In genomic region chr12:42589465-42590323, GRCh38 we compare ENCODE assay signal across 9 cellular contexts. TPM values are rescaled to one million over a fixed set of nuclear protein-coding genes. Genes with fewer than 3 reads are reported as not detected.
DNase-seq lines count a peak whose midpoint lies in the region; ATAC-seq, FAIRE-seq and TF ChIP-seq lines count a peak whose summit lies in the region.
"Had no signal": no experiment of that assay in that cellular context is flagged by ENCODE, and none has a peak within 500 bp of the region (broad histone marks: within the 10 kb centered on the region; RNA-seq: fewer than 3 reads in every experiment).

TSS of gene PRICKLE1 (minus strand) at chr12:42589746. CDS start at chr12:42472516, 117,230 bp downstream.

- H3K9me2 ChIP-seq in DOHH2 (replicated peaks; ENCODE audit: control insufficient read depth, low read length): no peaks in the 10 kb centered on the region

- H4K20me1 ChIP-seq in DOHH2 (ENCODE audit: control insufficient read depth, insufficient read depth, low read depth, low read length): no peaks in the 10 kb centered on the region
- H4K20me1 ChIP-seq in H1 (replicated peaks in 1 of 2; ENCODE audit: control insufficient read depth in 1 of 2, insufficient read depth in 2 of 2, low read length in 2 of 2): peaks cover 0 to 1% of the 10 kb centered on the region in 2 experiments

- CTCF ChIA-PET in T-cell (lab: Charles Lee): no interaction called here
- CTCF ChIA-PET in H1 (lab: Charles Lee; ENCODE audit: partially characterized antibody): interaction anchor here (1.1 to 1.9 kb wide), 3 partner anchors 10 to 749 kb away, joined by 3 to 5 read pairs (median 4); no protein-coding TSS in a partner anchor

- H3K9me3 ChIP-seq in DOHH2 (ENCODE audit: control insufficient read depth, insufficient read depth, low read length): no peaks in the 10 kb centered on the region
- H3K9me3 ChIP-seq in H1 (ENCODE audit: insufficient read depth in 2 of 2, low read depth in 1 of 2, low read length in 1 of 2): no peaks in the 10 kb centered on the region
- no peaks in the 10 kb centered on the region for H3K9me3 ChIP-seq in stomach

- no peaks in the 10 kb centered on the region for H3F3A ChIP-seq in DOHH2 (ENCODE audit: control insufficient read depth, insufficient read depth)

- peak within 1 kb of the TSS; percentile 26 for H3K18ac ChIP-seq in H1 (ENCODE audit: extremely low read depth, low read length)

- no peak within 1 kb of the TSS for H2BK20ac ChIP-seq in H1 (ENCODE audit: low read length)

- no peak; a peak in 1 of 4 replicates for TF ChIP-seq RAD21 in H1 (IDR thresholded peaks at IDR 0.05 in 1 of 2, conservative IDR thresholded peaks at IDR 0.05 in 1 of 2; ENCODE audit: low read depth in 2 of 2, low read length in 2 of 2)

- H2BK5ac ChIP-seq in H1 (ENCODE audit: low read depth, low read length): no peak within 1 kb of the TSS

- intact Hi-C loops in stomach (cut with DNase I; ENCODE audit: low total_unique reads): no loop called here

- peaks cover 6% of the 10 kb centered on the region for H3K23me2 ChIP-seq in H1 (ENCODE audit: low read depth, low read length)

- H3K9me3 Mint-ChIP-seq in T-cell (no peaks in the 10 kb centered on the region), memory B cell (no peaks in the 10 kb centered on the region)

- TF ChIP-seq POLR2A in H1 (IDR thresholded peaks at IDR 0.05; ENCODE audit: control extremely low read depth in 1 of 2, low read depth in 2 of 2, low read length in 2 of 2) (no peak), stomach (IDR thresholded peaks at IDR 0.05) (no peak)

- H3K9ac ChIP-seq in H1 (replicated peaks in 1 of 4; ENCODE audit: extremely low read depth in 1 of 4, low read depth in 3 of 4, low read length in 3 of 4): peak within 1 kb of the TSS; percentile 15 to 52 (median 30); a peak in 5 of 7 replicates

- ATAC-seq in HG03558 (IDR thresholded peaks at IDR 0.05; ENCODE audit: extremely low read depth, unreplicated experiment) (peak; percentile 49), T-cell (replicated peaks in 1 of 4) (peak; percentile 48 to 62 (median 54)), memory B cell (ENCODE audit: low read depth) (peak; percentile 83), HG03469 (IDR thresholded peaks at IDR 0.05; ENCODE audit: unreplicated experiment) (no peak)

- peaks cover 55% of the 10 kb centered on the region for H3K27me3 ChIP-seq in DOHH2 (ENCODE audit: control insufficient read depth, low read length)
- H3K27me3 ChIP-seq in H1 (replicated peaks in 1 of 4; ENCODE audit: control insufficient read depth in 3 of 4, extremely low read depth in 1 of 4, insufficient read depth in 3 of 4, low read length in 3 of 4): peaks cover 2 to 40% (median 30%) of the 10 kb centered on the region in 4 experiments
- peaks cover 0 to 28% (median 5%) of the 10 kb centered on the region in 3 donors for H3K27me3 ChIP-seq in stomach

- H3K79me1 ChIP-seq in H1 (ENCODE audit: low read depth, low read length): no peaks in the 10 kb centered on the region

- 0 out of 2 replicates have a peak within 1 kb of the TSS, but pooled peaks have one; percentile 20 for H2BK12ac ChIP-seq in H1 (ENCODE audit: low read depth, low read length)

- H3K4me1 ChIP-seq in DOHH2 (ENCODE audit: control insufficient read depth, low read length) (peaks cover 10% of the 10 kb centered on the region), H1 (replicated peaks in 1 of 4; ENCODE audit: control insufficient read depth in 3 of 4, insufficient read depth in 4 of 4, low read length in 3 of 4) (peaks cover 0 to 5% (median 3%) of the 10 kb centered on the region in 4 experiments; a peak in 3 of 7 replicates), stomach (peaks cover 19 to 56% (median 38%) of the 10 kb centered on the region in 4 donors)

- H4K5ac ChIP-seq in H1 (ENCODE audit: insufficient read length, low read depth, low read length): no peak within 1 kb of the TSS

- H3K27ac ChIP-seq in DOHH2 (ENCODE audit: low read depth, low read length): no peak within 1 kb of the TSS
- no peak within 1 kb of the TSS for H3K27ac ChIP-seq in H1 (ENCODE audit: low read depth, low read length)
- H3K27ac ChIP-seq in stomach: peak within 1 kb of the TSS; percentile 37 to 78 (median 73)

- no peak within 1 kb of the TSS for H3K23ac ChIP-seq in H1 (ENCODE audit: insufficient read length)

- no peak within 1 kb of the TSS for H3K4ac ChIP-seq in H1 (replicated peaks; ENCODE audit: insufficient read length, low read depth, low read length)

- H3K56ac ChIP-seq in H1 (replicated peaks; ENCODE audit: insufficient read length, low read depth, low read length): no peak within 1 kb of the TSS

- H2BK120ac ChIP-seq in H1 (replicated peaks; ENCODE audit: low read depth, low read length): no peak within 1 kb of the TSS

- TF ChIP-seq CTCF in DOHH2 (IDR thresholded peaks at IDR 0.05; ENCODE audit: low read depth, low read length, poor library complexity, severe bottlenecking) (no peak), GM20000 (IDR thresholded peaks at IDR 0.05; ENCODE audit: extremely low read depth, missing control alignments) (no peak), H1 (IDR thresholded peaks at IDR 0.05; ENCODE audit: control extremely low read depth in 1 of 3, insufficient read depth in 1 of 3, low read depth in 1 of 3, low read length in 3 of 3) (no peak), stomach (IDR thresholded peaks at IDR 0.05) (no peak)

- H4K8ac ChIP-seq in H1 (ENCODE audit: extremely low read depth, insufficient read depth, low read length): peak within 1 kb of the TSS; percentile 45

- peak within 1 kb of the TSS; percentile 73 for H3K4me2 ChIP-seq in DOHH2 (ENCODE audit: low read length)
- H3K4me2 ChIP-seq in H1 (ENCODE audit: insufficient read depth in 1 of 2, low read depth in 2 of 2, low read length in 2 of 2): peak within 1 kb of the TSS; percentile 80 to 99

- no peak within 1 kb of the TSS for H4K91ac ChIP-seq in H1 (replicated peaks; ENCODE audit: insufficient read length, low read length)

- no peak for FAIRE-seq in H1 (lab: Jason Lieb, UNC)

- H2AK5ac ChIP-seq in H1 (ENCODE audit: low read depth, low read length): no peak within 1 kb of the TSS

- H3K36me3 ChIP-seq in DOHH2 (ENCODE audit: control insufficient read depth, low read length) (no peaks in the 10 kb centered on the region), H1 (ENCODE audit: control insufficient read depth in 2 of 4, insufficient read depth in 4 of 4, low read length in 3 of 4) (no peaks in the 10 kb centered on the region), stomach (no peaks in the 10 kb centered on the region)

- DNase-seq in GM20000 (ENCODE audit: low spot score) (peak; percentile 85), T-cell (peak in 1 of 34 experiments; percentile 6), H1 (ENCODE audit: low read depth in 1 of 2, low spot score in 2 of 2) (peak in 1 of 2 experiments; percentile 70), memory B cell (ENCODE audit: low spot score in 2 of 2) (peak; percentile 40 to 73), stomach (peak; percentile 47)

- no peak within 1 kb of the TSS for H3K14ac ChIP-seq in H1 (ENCODE audit: insufficient read length)

- H3K27ac Mint-ChIP-seq in T-cell: no peak within 1 kb of the TSS
- no peak within 1 kb of the TSS for H3K27ac Mint-ChIP-seq in memory B cell

- 1% methylated on average over 48 of the region's 107 CpGs; no CpG with 5 or more reads in 1 of the 2 experiments for WGBS in H1 (ENCODE audit: extremely low coverage in 1 of 2, insufficient coverage in 1 of 2, insufficient read length in 1 of 2, insufficient replicate concordance in 2 of 2, low coverage in 1 of 2, low lambda C conversion rate in 2 of 2, missing lambda C conversion rate in 1 of 2), 2 experiments
- 0 to 1% (median 1%) methylated on average over 40 to 107 of the region's 107 CpGs for WGBS in stomach, 5 donors

- peak within 1 kb of the TSS; percentile 70 to 72 (median 70) for H3K4me3 Mint-ChIP-seq in T-cell
- peak within 1 kb of the TSS; percentile 83 for H3K4me3 Mint-ChIP-seq in memory B cell

- peaks cover 13 to 23% (median 16%) of the 10 kb centered on the region in 3 donors for H3K4me1 Mint-ChIP-seq in T-cell
- peaks cover 9% of the 10 kb centered on the region for H3K4me1 Mint-ChIP-seq in memory B cell

- H3K36me3 Mint-ChIP-seq in T-cell (no peaks in the 10 kb centered on the region), memory B cell (no peaks in the 10 kb centered on the region)

- H3K27me3 Mint-ChIP-seq in T-cell (peaks cover 57 to 61% of the 10 kb centered on the region in 2 donors), memory B cell (peaks cover 4% of the 10 kb centered on the region)

- no peak within 1 kb of the TSS for H2BK15ac ChIP-seq in H1 (ENCODE audit: low read length)

- no peaks in the 10 kb centered on the region for H3K79me2 ChIP-seq in DOHH2 (ENCODE audit: control insufficient read depth, low read length)
- no peaks in the 10 kb centered on the region for H3K79me2 ChIP-seq in H1 (ENCODE audit: control insufficient read depth in 1 of 2, insufficient read depth in 2 of 2, low read length in 2 of 2)

- peak within 1 kb of the TSS; percentile 95 for H2AFZ ChIP-seq in H1 (ENCODE audit: low read length)

- POLR2A ChIA-PET in T-cell (lab: Charles Lee): no interaction called here
- POLR2A ChIA-PET in H1 (lab: Charles Lee; ENCODE audit: partially characterized antibody): interaction anchor here (1.6 kb wide), 1 partner anchor 106 kb away, joined by 7 read pairs; no protein-coding TSS in a partner anchor

- H3K4me3 ChIP-seq in DOHH2 (ENCODE audit: low read length) (peak within 1 kb of the TSS; percentile 58), H1 (ENCODE audit: extremely low read depth in 1 of 4, insufficient read depth in 2 of 4, low read depth in 3 of 4, low read length in 4 of 4) (peak within 1 kb of the TSS; percentile 57 to 85 (median 70)), stomach (peak within 1 kb of the TSS; percentile 64 to 98 (median 80))

- TF ChIP-seq EP300 in H1 (IDR thresholded peaks at IDR 0.05; ENCODE audit: borderline replicate concordance in 1 of 2, low read depth in 2 of 2, low read length in 2 of 2): no peak
- TF ChIP-seq EP300 in stomach (IDR thresholded peaks at IDR 0.05): no peak

TF ChIP-seq in H1, 55 proteins besides CTCF, POLR2A, EP300 and RAD21 (continues in another document):
- TF ChIP-seq SP2 (IDR thresholded peaks at IDR 0.05; ENCODE audit: low read length) (no peak), EZH2 (IDR thresholded peaks at IDR 0.05; ENCODE audit: low read depth, low read length, severe bottlenecking) (peak; percentile 46), GTF2F1 (IDR thresholded peaks at IDR 0.05; ENCODE audit: borderline replicate concordance, low read depth, low read length) (no peak)

RNA-seq across cellular contexts. Expression of gene PRICKLE1, which starts in this region (rescaled TPM):
- total RNA-seq in T-cell (1 to 10 TPM in 2 of 5 donors, under 1 TPM in 3; 0.29 to 1.1 (median 0.43) TPM), stomach (10 to 100 TPM in 2 of 5 donors, 1 to 10 TPM in 3; 2.2 to 15.1 (median 2.9) TPM)
- 22.4 and 26.1 TPM in 2 replicates for total RNA-seq in H1 (2021; fragmentation: NEBNext Ultra II Directional; extraction: Animal tissue kit (Norgen Biotek cat#: 25700))
- polyA plus RNA-seq in H1 (2011; rRNA removed) (6.8 and 14.0 TPM in 2 replicates), stomach (1 to 10 TPM in 2 of 3 donors, under 1 TPM in 1; 0.80 to 8.1 (median 2.3) TPM)
- 8.2 TPM for polyA plus RNA-seq in H1 (2011; cell fraction: cytosol; rRNA removed)
- polyA plus RNA-seq in H1 (2011; cell fraction: nucleus; rRNA removed): 12.6 TPM
- polyA plus RNA-seq in H1 (2012, experiment 1 of 2): 23.0 to 26.0 TPM (median 23.9 TPM) in 4 replicates
- polyA plus RNA-seq in H1 (2012, experiment 2 of 2): 3.5 TPM
- 11.0 TPM for polyA plus RNA-seq in H1 (2013, experiment 1 of 2)
- polyA plus RNA-seq in H1 (2013, experiment 2 of 2): 9.9 TPM
- 71.4 and 91.0 TPM in 2 replicates for polyA minus RNA-seq in H1 (2011; rRNA and poly(A)+ RNA removed)
- polyA minus RNA-seq in H1 (2011; cell fraction: cytosol; rRNA and poly(A)+ RNA removed): 25.5 TPM
- 36.5 TPM for polyA minus RNA-seq in H1 (2011; cell fraction: nucleus; rRNA and poly(A)+ RNA removed)
- total RNA-seq: activated CD8-positive, alpha-beta memory T cell treated with anti-CD3 and anti-CD28 coated beads for 36 hours had no signal

Comparison
In these comparisons a context has a peak if more than half of its experiments do, and no peak if none do; other contexts are left out.
1. H3K27ac ChIP-seq: peak in stomach (5 of 5); none in DOHH2 (single experiment) and H1 (single experiment).
2. Peak in every context shown above with its lines, with median percentiles within 50 percentile points of each other: H3K4me3 ChIP-seq.